8 cellular contexts compared by ENCODE assay signal in genomic region chr9:33024966-33025571, GRCh38. TPM values are rescaled to one million over a fixed set of nuclear protein-coding genes. Genes with fewer than 3 reads are reported as not detected.
DNase-seq lines count a peak whose midpoint lies in the region; ATAC-seq, FAIRE-seq and TF ChIP-seq lines count a peak whose summit lies in the region.

Gene DNAJA1 (plus strand): TSS chr9:33025273. CDS start chr9:33026485, 1,212 bp downstream.

- TF ChIP-seq RAD21 in HepG2 (CRISPR knock-in tag; IDR thresholded peaks at IDR 0.05) = peak; percentile 52; the same call in 1 of the 2 replicates

- in situ Hi-C loops in HepG2 (cut with HindIII; ENCODE audit: extremely low pct_ligation_motif_present, low pct_unique_long_range_greater_than_20kb) = no loop called here

- no TSS peak for BruUV-seq in HepG2 (replicated peaks; lab: Mats Ljungman, UMichigan)

- H3K4me2 ChIP-seq in HepG2 (ENCODE audit: low read depth, low read length) = peak within 1 kb of the TSS; percentile 92

- CTCF ChIA-PET in HepG2 (lab: Yijun Ruan, JAX; ENCODE audit: low intra/inter-chr PET ratio, low total read pairs) = no interaction called here

- no peak within 1 kb of the TSS for H2AFZ ChIP-seq in HepG2 (ENCODE audit: low read length)

- peak; percentile 73 to 97 (median 93) for DNase-seq in C1 segment of cervical spinal cord (lab: John Stamatoyannopoulos, UW)
- DNase-seq in NCI-H526 treated with DMSO at 0.1 percent for 48 hours (lab: John Stamatoyannopoulos, UW) = peak; percentile 72
- DNase-seq in activated CD4-positive, alpha-beta T cell treated with anti-CD3 and anti-CD28 coated beads, Interleukin-2, amount 50 U/mL, for 1 hour = peak; percentile 95
- peak; percentile 91 for DNase-seq in dedifferentiated amniotic fluid mesenchymal stem cell (ENCODE audit: extremely low spot score)
- DNase-seq in HepG2 (ENCODE audit: low spot score) = peak; percentile 82
- DNase-seq in stimulated activated CD4-positive, alpha-beta T cell treated with anti-CD3 and anti-CD28 coated beads, Interleukin-2, amount 100 ng/mL, for 48 hours = peak; percentile 96 to 98

- POLR2A ChIA-PET in HepG2 (lab: Yijun Ruan, JAX) = interaction anchor here (0.6 to 3.3 kb wide), 29 partner anchors 9 to 1133 kb away, joined by 3 to 38 read pairs (median 5); partner anchors contain the start of genes ACO1, APTX, B4GALT1 and BAG1

- no peaks in the 10 kb centered on the region for H3K9me3 ChIP-seq in HepG2 (ENCODE audit: low read length)

- TF ChIP-seq CTCF in HepG2 (CRISPR knock-in tag; IDR thresholded peaks at IDR 0.05) = no peak

- 0% methylated on average over 3 of the region's 61 CpGs for WGBS in HepG2 (ENCODE audit: low lambda C conversion rate)

- peak within 1 kb of the TSS; percentile 100 for H3K9ac ChIP-seq in HepG2 (ENCODE audit: insufficient read depth, low read depth, low read length)

- H3K79me2 ChIP-seq in HepG2 (ENCODE audit: insufficient read depth, low read length) = peaks cover 81% of the 10 kb centered on the region

- FAIRE-seq in HepG2 (lab: Jason Lieb, UNC) = no peak

- TF ChIP-seq EP300 in HepG2 (IDR thresholded peaks at IDR 0.05; ENCODE audit: low read depth in 2 of 2, low read length in 2 of 2) = no peak; a peak in 1 of 4 replicates
- no peak; the same call in 1 of the 2 replicates for TF ChIP-seq EP300 in HepG2 (CRISPR knock-in tag; IDR thresholded peaks at IDR 0.05; ENCODE audit: borderline replicate concordance)

- H3K4me1 ChIP-seq in HepG2 (ENCODE audit: insufficient read depth, low read length) = peaks cover 63% of the 10 kb centered on the region

- H4K20me1 ChIP-seq in HepG2 (ENCODE audit: insufficient read depth, low read length) = peaks cover 41% of the 10 kb centered on the region

- H3K36me3 ChIP-seq in HepG2 (replicated peaks in 1 of 2; ENCODE audit: control insufficient read depth in 1 of 2, insufficient read depth in 2 of 2, low read length in 2 of 2) = peaks cover 7 to 9% of the 10 kb centered on the region in 2 experiments

- peak within 1 kb of the TSS; percentile 98 to 100 (median 100) for H3K4me3 ChIP-seq in HepG2 (replicated peaks in 1 of 3; ENCODE audit: insufficient read depth in 1 of 3, low read depth in 2 of 3, low read length in 3 of 3)

- no peaks in the 10 kb centered on the region; a peak in 2 of 5 replicates for H3K27me3 ChIP-seq in HepG2 (ENCODE audit: control insufficient read depth in 1 of 2, insufficient read depth in 2 of 2, low read length in 2 of 2)

- ATAC-seq in GM19324 (IDR thresholded peaks at IDR 0.05; ENCODE audit: low FRiP score, unreplicated experiment) (peak; percentile 97), HG03460 (IDR thresholded peaks at IDR 0.05; ENCODE audit: unreplicated experiment) (peak; percentile 93), HepG2 (peak; percentile 90)

- intact Hi-C loops in HepG2 (cut with micrococcal nuclease; ENCODE audit: unreplicated experiment) = loop anchor here (2.0 kb wide), 1 partner anchor 24 kb away; the partner anchor contains the start of gene APTX

- peak within 1 kb of the TSS; percentile 96 for H3K27ac ChIP-seq in HepG2 (ENCODE audit: extremely low read length, insufficient read depth, low read length)

- TF ChIP-seq POLR2A in HepG2 (IDR thresholded peaks at IDR 0.05; ENCODE audit: insufficient read depth in 1 of 2, low read depth in 2 of 2, low read length in 2 of 2) = peak; percentile 99

TF ChIP-seq in HepG2, 621 proteins besides CTCF, POLR2A, EP300 and RAD21 (continues in another document):
- TF ChIP-seq HNRNPK (IDR thresholded peaks at IDR 0.05; ENCODE audit: low read depth, low read length, poor library complexity, severe bottlenecking) = peak; percentile 8
- peak; percentile 36; the same call in 1 of the 2 replicates for TF ChIP-seq SIN3B (IDR thresholded peaks at IDR 0.05; ENCODE audit: low read length)
- no peak for TF ChIP-seq ZNF572 (CRISPR knock-in tag; IDR thresholded peaks at IDR 0.05)
- TF ChIP-seq, protein P1, sequence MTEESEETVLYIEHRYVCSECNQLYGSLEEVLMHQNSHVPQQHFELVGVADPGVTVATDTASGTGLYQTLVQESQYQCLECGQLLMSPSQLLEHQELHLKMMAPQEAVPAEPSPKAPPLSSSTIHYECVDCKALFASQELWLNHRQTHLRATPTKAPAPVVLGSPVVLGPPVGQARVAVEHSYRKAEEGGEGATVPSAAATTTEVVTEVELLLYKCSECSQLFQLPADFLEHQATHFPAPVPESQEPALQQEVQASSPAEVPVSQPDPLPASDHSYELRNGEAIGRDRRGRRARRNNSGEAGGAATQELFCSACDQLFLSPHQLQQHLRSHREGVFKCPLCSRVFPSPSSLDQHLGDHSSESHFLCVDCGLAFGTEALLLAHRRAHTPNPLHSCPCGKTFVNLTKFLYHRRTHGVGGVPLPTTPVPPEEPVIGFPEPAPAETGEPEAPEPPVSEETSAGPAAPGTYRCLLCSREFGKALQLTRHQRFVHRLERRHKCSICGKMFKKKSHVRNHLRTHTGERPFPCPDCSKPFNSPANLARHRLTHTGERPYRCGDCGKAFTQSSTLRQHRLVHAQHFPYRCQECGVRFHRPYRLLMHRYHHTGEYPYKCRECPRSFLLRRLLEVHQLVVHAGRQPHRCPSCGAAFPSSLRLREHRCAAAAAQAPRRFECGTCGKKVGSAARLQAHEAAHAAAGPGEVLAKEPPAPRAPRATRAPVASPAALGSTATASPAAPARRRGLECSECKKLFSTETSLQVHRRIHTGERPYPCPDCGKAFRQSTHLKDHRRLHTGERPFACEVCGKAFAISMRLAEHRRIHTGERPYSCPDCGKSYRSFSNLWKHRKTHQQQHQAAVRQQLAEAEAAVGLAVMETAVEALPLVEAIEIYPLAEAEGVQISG (CRISPR knock-in tag; IDR thresholded peaks at IDR 0.05) = peak; percentile 74
- peak; percentile 38; the same call in 1 of the 2 replicates for TF ChIP-seq ZNF251 (CRISPR knock-in tag; IDR thresholded peaks at IDR 0.05)
- no peak for TF ChIP-seq SETDB1 (CRISPR knock-in tag; IDR thresholded peaks at IDR 0.05; ENCODE audit: borderline replicate concordance)
- TF ChIP-seq, protein P2, sequence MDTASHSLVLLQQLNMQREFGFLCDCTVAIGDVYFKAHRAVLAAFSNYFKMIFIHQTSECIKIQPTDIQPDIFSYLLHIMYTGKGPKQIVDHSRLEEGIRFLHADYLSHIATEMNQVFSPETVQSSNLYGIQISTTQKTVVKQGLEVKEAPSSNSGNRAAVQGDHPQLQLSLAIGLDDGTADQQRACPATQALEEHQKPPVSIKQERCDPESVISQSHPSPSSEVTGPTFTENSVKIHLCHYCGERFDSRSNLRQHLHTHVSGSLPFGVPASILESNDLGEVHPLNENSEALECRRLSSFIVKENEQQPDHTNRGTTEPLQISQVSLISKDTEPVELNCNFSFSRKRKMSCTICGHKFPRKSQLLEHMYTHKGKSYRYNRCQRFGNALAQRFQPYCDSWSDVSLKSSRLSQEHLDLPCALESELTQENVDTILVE (CRISPR knock-in tag; IDR thresholded peaks at IDR 0.05) = peak; percentile 33; the same call in 1 of the 2 replicates
- TF ChIP-seq ZNF816 (CRISPR knock-in tag; IDR thresholded peaks at IDR 0.05; ENCODE audit: borderline replicate concordance) = peak; percentile 71; the same call in 1 of the 2 replicates
- no peak for TF ChIP-seq ZNF30 (CRISPR knock-in tag; IDR thresholded peaks at IDR 0.05)
- TF ChIP-seq ZBTB44 (CRISPR knock-in tag; IDR thresholded peaks at IDR 0.05) = no peak
- peak; percentile 59; the same call in 1 of the 2 replicates for TF ChIP-seq MIER3 (CRISPR knock-in tag; IDR thresholded peaks at IDR 0.05; ENCODE audit: borderline replicate concordance)
- peak; percentile 32; the same call in 1 of the 2 replicates for TF ChIP-seq GFI1 (CRISPR knock-in tag; IDR thresholded peaks at IDR 0.05; ENCODE audit: borderline replicate concordance)

RNA-seq across cellular contexts. Expression of gene DNAJA1, which starts in this region (rescaled TPM):
- 306 and 476 TPM in 2 replicates for total RNA-seq in HepG2 (2016; rRNA removed; fragmentation: Illumina TruSeq; extraction: Trizol)
- total RNA-seq in HepG2 (2016; cell fraction: cytosol; rRNA removed; fragmentation: Illumina TruSeq; extraction: Trizol; ENCODE audit: low read depth) = 42.9 and 56.4 TPM in 2 replicates
- total RNA-seq in HepG2 (2016; cell fraction: insoluble cytoplasmic fraction; rRNA removed; fragmentation: Illumina TruSeq; extraction: Trizol) = 309 and 474 TPM in 2 replicates
- total RNA-seq in HepG2 (2016; cell fraction: membrane; rRNA removed; fragmentation: Illumina TruSeq; extraction: Trizol) = 79.1 and 92.3 TPM in 2 replicates
- total RNA-seq in HepG2 (2016; cell fraction: nucleus; rRNA removed; fragmentation: Illumina TruSeq; extraction: Trizol) = 126 TPM in 2 replicates
- polyA plus RNA-seq in HepG2 (2011; rRNA removed) = 95.9 and 102 TPM in 2 replicates
- polyA plus RNA-seq in HepG2 (2011; cell fraction: cytosol; rRNA removed) = 43.2 and 82.0 TPM in 2 replicates
- 19.9 and 31.3 TPM in 2 replicates for polyA plus RNA-seq in HepG2 (2011; cell fraction: nucleus; rRNA removed)
- polyA plus RNA-seq in HepG2 (2012) = 102 and 153 TPM in 2 replicates
- polyA plus RNA-seq in HepG2 (2016; cell fraction: cytosol; fragmentation: Illumina TruSeq; extraction: Trizol; ENCODE audit: low read depth) = 26.1 and 28.0 TPM in 2 replicates
- 484 and 519 TPM in 2 replicates for polyA plus RNA-seq in HepG2 (2016; cell fraction: insoluble cytoplasmic fraction; fragmentation: Illumina TruSeq; extraction: Trizol; ENCODE audit: low read depth)
- 42.3 and 49.5 TPM in 2 replicates for polyA plus RNA-seq in HepG2 (2016; cell fraction: membrane; fragmentation: Illumina TruSeq; extraction: Trizol; ENCODE audit: low read depth)
- 166 and 181 TPM in 2 replicates for polyA plus RNA-seq in HepG2 (2016; cell fraction: nucleus; fragmentation: Illumina TruSeq; extraction: Trizol; ENCODE audit: insufficient read depth, low read depth)
- 73.7 and 236 TPM in 2 replicates for polyA minus RNA-seq in HepG2 (2011; rRNA and poly(A)+ RNA removed; ENCODE audit: low replicate concordance)
- polyA minus RNA-seq in HepG2 (2011; cell fraction: cytosol; rRNA and poly(A)+ RNA removed) = 80.4 and 96.1 TPM in 2 replicates
- polyA minus RNA-seq in HepG2 (2011; cell fraction: nucleus; rRNA and poly(A)+ RNA removed) = 51.5 and 96.6 TPM in 2 replicates

Comparison
In these comparisons a context has a peak if more than half of its experiments do, and no peak if none do; other contexts are left out.
1. Peak in every context shown above with its lines: DNase-seq, ATAC-seq, H3K4me3 ChIP-seq and H3K27ac ChIP-seq.